In genomic region chr1:233006582-233006981, GRCh38 we compare ENCODE assay signal across 15 cellular contexts. TPM values are rescaled to one million over a fixed set of nuclear protein-coding genes. Genes with fewer than 3 reads are reported as not detected.
DNase-seq lines count a peak whose midpoint lies in the region; ATAC-seq and TF ChIP-seq lines count a peak whose summit lies in the region.
"Had no signal": no experiment of that assay in that cellular context is flagged by ENCODE, and none has a peak within 500 bp of the region (broad histone marks: within the 10 kb centered on the region; RNA-seq: fewer than 3 reads in every experiment).

No MANE protein-coding gene starts in this region.

- H2AFZ ChIP-seq in DND-41 (ENCODE audit: low read depth, low read length): no peak overlapping the region

- no peak overlapping the region for H3K9ac ChIP-seq in DND-41 (ENCODE audit: low read depth, low read length)
- H3K9ac ChIP-seq: KMS-11 had no signal

- H4K20me1 ChIP-seq in DND-41 (ENCODE audit: insufficient read depth, low read length): no peaks in the 10 kb centered on the region

- H3K79me2 ChIP-seq in DND-41 (ENCODE audit: insufficient read depth, low read length): no peaks in the 10 kb centered on the region

- H3K4me1 ChIP-seq in DND-41 (ENCODE audit: insufficient read depth, low read length): peaks cover 8% of the 10 kb centered on the region; the same call in 1 of the 2 replicates

- H3K4me3 ChIP-seq in DND-41 (ENCODE audit: low read depth in 1 of 2, low read length in 2 of 2): no peak overlapping the region
- H3K4me3 ChIP-seq: MG63 had no signal

- H3K27ac ChIP-seq in DND-41 (ENCODE audit: low read length): peak overlapping the region; percentile 23; the same call in 1 of the 2 replicates
- H3K27ac ChIP-seq: KMS-11 had no signal

- no peaks in the 10 kb centered on the region for H3K36me3 ChIP-seq in DND-41 (ENCODE audit: insufficient read depth, low read length)
- H3K36me3 ChIP-seq: MG63 had no signal

- DNase-seq in NCI-H510A treated with DMSO at 0.1 percent for 48 hours (lab: John Stamatoyannopoulos, UW): peak; percentile 38
- DNase-seq in NCI-H510A (lab: John Stamatoyannopoulos, UW): no peak
- no peak for DNase-seq in DND-41
- DNase-seq in RPMI7951 (ENCODE audit: low read depth): peak; percentile 41
- DNase-seq in foreskin melanocyte: peak; percentile 93
- DNase-seq in central memory CD4-positive, alpha-beta T cell: no peak
- DNase-seq in globus pallidus (ENCODE audit: low spot score): no peak
- DNase-seq: DMS 273 treated with DMSO at 0.1 percent for 48 hours, GOT3, MG63, NCI-H2029 treated with DMSO at 0.1 percent for 48 hours, NCI-H82 had no signal

- no peak for TF ChIP-seq CTCF in DND-41 (IDR thresholded peaks at IDR 0.05; ENCODE audit: borderline replicate concordance, extremely low read depth, low read length, poor library complexity, severe bottlenecking)

- H3K9me3 ChIP-seq in DND-41 (ENCODE audit: insufficient read depth, low read length, severe bottlenecking): no peaks in the 10 kb centered on the region

- no peaks in the 10 kb centered on the region for H3K27me3 ChIP-seq in DND-41 (ENCODE audit: insufficient read depth, low read length, poor library complexity)
- H3K27me3 ChIP-seq: MG63 had no signal

- H3K4me2 ChIP-seq in DND-41 (ENCODE audit: insufficient read depth, low read length): no peak overlapping the region
- H3K4me2 ChIP-seq: KMS-11 had no signal

- ATAC-seq in DND-41 (ENCODE audit: insufficient read depth, low read depth) (0 out of 3 replicates have a peak, but pooled peaks have one; percentile 7), HG03342 (IDR thresholded peaks at IDR 0.05; ENCODE audit: unreplicated experiment) (no peak)
- ATAC-seq: HepG2 had no signal

RNA-seq across cellular contexts. Expression of gene NTPCR, which starts 56.2 kb away (rescaled TPM):
- 18.1 and 24.2 TPM in 2 replicates for total RNA-seq in RPMI7951 (2014; rRNA removed; shearing (Covaris generic))

Comparison
In these comparisons a context has a peak if more than half of its experiments do, and no peak if none do; other contexts are left out.
1. DNase-seq: peak in NCI-H510A treated with DMSO at 0.1 percent for 48 hours (single experiment), RPMI7951 (single experiment) and foreskin melanocyte (single experiment); none in NCI-H510A (single experiment), DND-41 (single experiment), central memory CD4-positive, alpha-beta T cell (single experiment) and globus pallidus (single experiment).